Comparison of ENCODE assay signal across 9 cellular contexts in the genomic region with DNA sequence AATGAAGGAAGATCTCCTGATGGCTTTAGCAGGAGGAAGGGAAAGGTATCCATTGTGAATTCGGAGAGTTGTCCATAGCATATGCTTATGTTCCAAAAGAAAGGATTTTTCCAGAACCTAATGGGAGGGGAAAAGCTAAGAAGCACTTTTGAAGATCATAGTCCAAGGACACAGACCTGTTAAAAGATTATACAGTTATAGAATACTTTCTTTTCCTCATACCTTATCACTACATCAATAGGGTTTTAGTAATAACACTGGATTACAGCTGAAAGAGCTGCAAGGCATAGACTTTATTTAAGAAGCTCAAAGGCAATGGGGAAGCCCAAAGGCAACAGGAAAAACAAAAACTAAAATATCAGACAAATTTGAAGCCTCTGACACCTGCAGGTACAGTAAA. TPM values are rescaled to one million over a fixed set of nuclear protein-coding genes. Genes with fewer than 3 reads are reported as not detected.
"Had no signal": no experiment of that assay in that cellular context is flagged by ENCODE, and none has a peak within 500 bp of the region (broad histone marks: within the 10 kb centered on the region; RNA-seq: fewer than 3 reads in every experiment).

No MANE protein-coding gene starts in this region.

- ATAC-seq: GM23338, HCT116 had no signal

- H3K9me3 ChIP-seq: HAP-1 had no signal

- H3K4me1 ChIP-seq: HAP-1 had no signal

- DNase-seq: GM23248, GOT3, H7, H9, HCEC 1CT, HFFc6 had no signal

- H3K36me3 ChIP-seq: HAP-1 had no signal

- H3K4me3 ChIP-seq: GM23248, GM23338, HAP-1 had no signal

RNA-seq across cellular contexts. Expression of gene SLC24A3, which starts 39.8 kb away (rescaled TPM):
- total RNA-seq: GM23248, HFFc6 had no signal
